In the genomic region with DNA sequence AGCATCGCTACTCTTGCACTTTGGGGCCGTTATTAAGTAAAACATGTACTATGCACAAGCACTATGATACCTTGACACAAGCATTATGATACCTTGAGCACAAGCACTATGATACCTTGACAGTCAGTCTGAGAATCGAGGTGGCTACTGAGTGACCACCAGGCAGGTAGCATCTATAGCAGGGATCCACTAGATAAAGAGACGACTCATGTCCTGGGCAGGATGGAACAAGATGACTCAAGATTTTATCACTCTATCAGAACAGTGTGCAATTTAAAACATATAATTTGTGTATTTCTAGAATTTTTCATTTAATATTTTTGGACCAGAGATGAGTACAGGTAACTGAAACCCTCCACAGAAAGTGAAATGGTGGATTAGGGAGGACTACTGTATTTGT, we compare ENCODE assay signal across 9 cellular contexts. TPM values are rescaled to one million over a fixed set of nuclear protein-coding genes. Genes with fewer than 3 reads are reported as not detected.
"Had no signal": no experiment of that assay in that cellular context is flagged by ENCODE, and none has a peak within 500 bp of the region (broad histone marks: within the 10 kb centered on the region; RNA-seq: fewer than 3 reads in every experiment).

No MANE protein-coding gene starts in this region.

- H3K9ac ChIP-seq: GM23248 had no signal

- H3K4me1 ChIP-seq: HAP-1 had no signal

- H3K4me3 ChIP-seq: GM23248, HAP-1 had no signal

- H3K27ac ChIP-seq: GM23248, HL-60 had no signal

- ATAC-seq: HCT116, HepG2 had no signal

- H3K9me3 ChIP-seq: HAP-1 had no signal

- H3K36me3 ChIP-seq: HAP-1 had no signal

- H2AFZ ChIP-seq: GM23248 had no signal

- FAIRE-seq: HepG2 had no signal

- DNase-seq: GM23248, GOT3, H7, HFFc6 had no signal

RNA-seq across cellular contexts. Expression of a gene that starts 16.9 kb away (rescaled TPM):
- polyA plus RNA-seq: IgD-negative memory B cell had no signal
